1 cellular context compared by ENCODE assay signal in genomic region chr20:62378215-62378614, GRCh38.
TF ChIP-seq lines count a peak whose summit lies in the region.

No MANE protein-coding gene starts in this region.

TF ChIP-seq in GM23338, 12 proteins besides CTCF, POLR2A, EP300 and RAD21 (continued from another document):
- TF ChIP-seq NANOG (IDR thresholded peaks at IDR 0.05; ENCODE audit: borderline replicate concordance), result no peak
- no peak for TF ChIP-seq POLR2AphosphoS5 (IDR thresholded peaks at IDR 0.05; ENCODE audit: low read depth)
- TF ChIP-seq STAT1 (IDR thresholded peaks at IDR 0.05; ENCODE audit: unreplicated experiment), result no peak
- no peak for TF ChIP-seq ETS1 (IDR thresholded peaks at IDR 0.05)
- no peak for TF ChIP-seq ZNF462 (CRISPR knock-in tag; IDR thresholded peaks at IDR 0.05)
- TF ChIP-seq CREB1 (CRISPR knock-in tag; IDR thresholded peaks at IDR 0.05; ENCODE audit: low read depth), result no peak
- no peak for TF ChIP-seq JUNB (IDR thresholded peaks at IDR 0.05; ENCODE audit: unreplicated experiment)
- no peak for TF ChIP-seq ZNF331 (CRISPR knock-in tag; IDR thresholded peaks at IDR 0.05; ENCODE audit: low read depth)
